ENCODE assay signal across 8 cellular contexts in the genomic region with DNA sequence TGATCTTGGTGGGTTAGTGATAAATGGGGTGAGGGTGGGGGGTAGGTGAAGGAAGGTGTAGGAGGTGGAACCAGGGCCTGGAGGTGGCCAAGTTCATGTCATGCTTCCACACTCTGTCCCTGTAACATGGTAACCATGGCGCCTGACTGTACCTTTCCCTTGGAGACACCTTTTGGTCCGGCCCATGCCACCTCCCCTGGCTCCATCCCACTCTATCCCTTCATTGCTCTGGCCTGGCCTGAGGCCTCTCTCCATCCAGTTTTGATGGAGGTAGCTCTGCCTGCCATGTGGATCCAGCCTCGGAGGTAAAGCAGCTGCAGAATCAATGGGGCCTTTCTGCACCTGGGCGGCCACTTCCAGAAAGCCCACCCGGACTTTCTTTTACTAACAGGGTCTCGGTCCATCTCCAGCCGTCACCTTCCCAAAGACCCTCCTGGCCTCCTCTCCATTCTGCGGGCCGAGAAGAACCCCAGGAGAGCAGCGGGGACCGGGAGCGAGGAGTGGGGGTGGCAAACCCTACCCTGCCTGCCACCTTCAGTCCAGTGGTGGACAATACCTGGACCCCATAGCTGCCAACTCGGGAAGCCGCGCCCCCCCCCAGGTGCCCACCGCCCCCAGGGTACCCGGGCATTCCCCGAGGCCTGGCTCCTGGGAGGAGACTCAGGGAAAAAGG. TPM values are rescaled to one million over a fixed set of nuclear protein-coding genes. Genes with fewer than 3 reads are reported as not detected.
DNase-seq lines count a peak whose midpoint lies in the region; ATAC-seq and TF ChIP-seq lines count a peak whose summit lies in the region.

No MANE protein-coding gene starts in this region.

- ATAC-seq in GM21529 (IDR thresholded peaks at IDR 0.05; ENCODE audit: unreplicated experiment), result no peak
- no peak for ATAC-seq in GM21786 (IDR thresholded peaks at IDR 0.05; ENCODE audit: unreplicated experiment)

- peak overlapping the region; percentile 70 for H2AFZ ChIP-seq in fibroblast of lung (ENCODE audit: low read length)
- H2AFZ ChIP-seq in parathyroid adenoma, result peak overlapping the region; percentile 92

- no peak for TF ChIP-seq CTCF in Peyer's patch (IDR thresholded peaks at IDR 0.05)
- TF ChIP-seq CTCF in fibroblast of lung (conservative IDR thresholded peaks at IDR 0.05 in 1 of 2, IDR thresholded peaks at IDR 0.05 in 1 of 2; ENCODE audit: low read depth in 1 of 2, low read length in 2 of 2), result no peak
- TF ChIP-seq CTCF in parathyroid adenoma (IDR thresholded peaks at IDR 0.05), result no peak
- no peak for TF ChIP-seq CTCF in GM13977 (IDR thresholded peaks at IDR 0.05; ENCODE audit: extremely low read depth, insufficient read depth, missing control alignments)

- H3K27ac ChIP-seq in Peyer's patch (peak overlapping the region; percentile 90 to 96 (median 94)), fibroblast of lung (ENCODE audit: insufficient read depth, low read length) (no peak overlapping the region), parathyroid adenoma (peak overlapping the region; percentile 86)

- peak overlapping the region; percentile 94 to 99 (median 98) for H3K4me3 ChIP-seq in Peyer's patch
- H3K4me3 ChIP-seq in fibroblast of lung (replicated peaks in 1 of 4; ENCODE audit: control extremely low read depth in 1 of 4, insufficient read depth in 1 of 4, low read depth in 3 of 4, low read length in 4 of 4), result peak overlapping the region; percentile 57 to 99 (median 77)
- peak overlapping the region; percentile 64 for H3K4me3 ChIP-seq in parathyroid adenoma (ENCODE audit: low read depth, low read length)

- DNase-seq in Peyer's patch (no peak), fibroblast of lung (ENCODE audit: low read depth in 2 of 2) (no peak), SKM-1 (lab: John Stamatoyannopoulos, UW; ENCODE audit: unreplicated experiment) (no peak), GM13977 (ENCODE audit: low spot score) (no peak)

- H3K27me3 ChIP-seq in Peyer's patch, result no peaks in the 10 kb centered on the region
- no peaks in the 10 kb centered on the region for H3K27me3 ChIP-seq in fibroblast of lung (ENCODE audit: control insufficient read depth, insufficient read depth, low read length)
- no peaks in the 10 kb centered on the region for H3K27me3 ChIP-seq in parathyroid adenoma (ENCODE audit: control insufficient read depth, insufficient read depth, low read length)

- H3K4me1 ChIP-seq in ES-I3 (ENCODE audit: insufficient read depth, low read length) (no peaks in the 10 kb centered on the region), Peyer's patch (peaks cover 0 to 7% (median 4%) of the 10 kb centered on the region in 4 donors), fibroblast of lung (ENCODE audit: control insufficient read depth, extremely low read depth, insufficient read depth, low read length) (peaks cover 5% of the 10 kb centered on the region), parathyroid adenoma (peaks cover 5% of the 10 kb centered on the region)

- H3K36me3 ChIP-seq in ES-I3 (ENCODE audit: insufficient read depth, low read length), result peaks cover 9% of the 10 kb centered on the region
- H3K36me3 ChIP-seq in Peyer's patch, result peaks cover 0 to 17% (median 0%) of the 10 kb centered on the region in 3 donors
- H3K36me3 ChIP-seq in fibroblast of lung (ENCODE audit: control insufficient read depth, insufficient read depth, low read length), result peaks cover 2% of the 10 kb centered on the region
- no peaks in the 10 kb centered on the region for H3K36me3 ChIP-seq in parathyroid adenoma (ENCODE audit: control insufficient read depth, insufficient read depth, low read length)

- no peak for TF ChIP-seq POLR2A in Peyer's patch (IDR thresholded peaks at IDR 0.05)

- H3K9me3 ChIP-seq in ES-I3 (ENCODE audit: control insufficient read depth, insufficient read depth, low read length) (no peaks in the 10 kb centered on the region), Peyer's patch (no peaks in the 10 kb centered on the region), fibroblast of lung (ENCODE audit: control insufficient read depth, insufficient read depth, low read depth, low read length) (no peaks in the 10 kb centered on the region), parathyroid adenoma (ENCODE audit: control insufficient read depth, low read length) (no peaks in the 10 kb centered on the region)

- H4K20me1 ChIP-seq in fibroblast of lung (ENCODE audit: control insufficient read depth, extremely low read depth, insufficient read depth, low read length), result no peaks in the 10 kb centered on the region

- peaks cover 28% of the 10 kb centered on the region for H3K79me2 ChIP-seq in fibroblast of lung (ENCODE audit: control insufficient read depth, insufficient read depth, low read length)
- H3K79me2 ChIP-seq in parathyroid adenoma, result peaks cover 16% of the 10 kb centered on the region

- in situ Hi-C loops in GM13977 (cut with MboI; ENCODE audit: low pct_unique_long_range_greater_than_20kb, low sequenced_read_pairs, unreplicated experiment), result no loop called here

- H3K4me2 ChIP-seq in fibroblast of lung (ENCODE audit: extremely low read depth, insufficient read depth, low read length) (peak overlapping the region; percentile 64), parathyroid adenoma (ENCODE audit: low read length) (peak overlapping the region; percentile 95)

- H3K9ac ChIP-seq in ES-I3 (ENCODE audit: low read depth, low read length) (peak overlapping the region; percentile 82; the same call in 1 of the 2 replicates), fibroblast of lung (ENCODE audit: insufficient read depth, low read length) (peak overlapping the region; percentile 98), parathyroid adenoma (peak overlapping the region; percentile 13)

RNA-seq across cellular contexts. Expression of a gene that starts 0.5 kb away (rescaled TPM):
- total RNA-seq in Peyer's patch (10 to 100 TPM; 39.2 to 62.3 (median 57.8) TPM), fibroblast of lung (14.4 and 20.6 TPM in 2 replicates)
- polyA plus RNA-seq in fibroblast of lung, result 11.3 and 17.6 TPM in 2 replicates
- polyA plus RNA-seq in fibroblast of lung (2012), result 12.9 and 14.9 TPM in 2 replicates
- polyA minus RNA-seq in fibroblast of lung (ENCODE audit: low replicate concordance), result 64.0 and 86.9 TPM in 2 replicates

RNA-seq across cellular contexts. Expression of a gene that starts 8.0 kb away (rescaled TPM):
- total RNA-seq in Peyer's patch, result 1 to 10 TPM in 1 of 4 donors, not detected in 3; 1.6 TPM
- total RNA-seq in fibroblast of lung, result 0.26 and 0.66 TPM in 2 replicates
- polyA plus RNA-seq in fibroblast of lung, result 0.95 and 2.6 TPM in 2 replicates
- polyA plus RNA-seq in fibroblast of lung (2012), result 1.8 and 4.8 TPM in 2 replicates
- 1.3 and 16.4 TPM in 2 replicates for polyA minus RNA-seq in fibroblast of lung (ENCODE audit: low replicate concordance)

Comparison
In these comparisons a context has a peak if more than half of its experiments do, and no peak if none do; other contexts are left out.
1. H3K9ac ChIP-seq: peak in every context shown above with its lines; median percentile 98 in fibroblast of lung; 82 in ES-I3; 13 in parathyroid adenoma.